ENCODE assay signal across 7 cellular contexts in genomic region chr5:97547999-97548797, GRCh38.
A peak's percentile ranks its signal among the peaks of the same experiment; 100 is the strongest.
DNase-seq lines count a peak whose midpoint lies in the region; ATAC-seq and TF ChIP-seq lines count a peak whose summit lies in the region.

No MANE protein-coding gene starts in this region.

- H3K4me3 ChIP-seq in osteoblast (ENCODE audit: insufficient read depth, low read length) (no peak overlapping the region), smooth muscle cell (no peak overlapping the region), H7 (ENCODE audit: insufficient read depth, low read depth, low read length) (no peak overlapping the region)

- H3K79me2 ChIP-seq in osteoblast (ENCODE audit: insufficient read depth, low read length) (no peaks in the 10 kb centered on the region), smooth muscle cell (ENCODE audit: low read depth) (no peaks in the 10 kb centered on the region)

- no peak for TF ChIP-seq CTCF in osteoblast (IDR thresholded peaks at IDR 0.05; ENCODE audit: extremely low read depth, low read depth, low read length)
- no peak for TF ChIP-seq CTCF in smooth muscle cell (IDR thresholded peaks at IDR 0.05; ENCODE audit: borderline replicate concordance, insufficient read depth, poor library complexity, severe bottlenecking)

- H3K4me1 ChIP-seq in osteoblast (ENCODE audit: insufficient read depth, low read length) (peaks cover 15% of the 10 kb centered on the region), smooth muscle cell (ENCODE audit: low read depth) (no peaks in the 10 kb centered on the region)

- H3K36me3 ChIP-seq in osteoblast (ENCODE audit: insufficient read depth, low read length) = no peaks in the 10 kb centered on the region
- no peaks in the 10 kb centered on the region for H3K36me3 ChIP-seq in smooth muscle cell (ENCODE audit: low read depth)
- H3K36me3 ChIP-seq in H7 (replicated peaks; ENCODE audit: control insufficient read depth, insufficient read depth, low read length) = no peaks in the 10 kb centered on the region

- WGBS in smooth muscle cell (ENCODE audit: low lambda C conversion rate) = 100% methylated on average over 1 of the region's 1 CpG

- H3K27ac ChIP-seq in osteoblast (ENCODE audit: low read depth, low read length) (no peak overlapping the region), smooth muscle cell (ENCODE audit: low read depth) (no peak overlapping the region)

- H3K9ac ChIP-seq in smooth muscle cell (ENCODE audit: low read depth) = no peak overlapping the region

- no peak overlapping the region for H3K4me2 ChIP-seq in osteoblast (ENCODE audit: insufficient read depth, low read length)
- H3K4me2 ChIP-seq in smooth muscle cell = no peak overlapping the region

- no peak overlapping the region for H2AFZ ChIP-seq in osteoblast (ENCODE audit: low read length)
- no peak overlapping the region for H2AFZ ChIP-seq in smooth muscle cell (ENCODE audit: low read depth)

- peak; percentile 85 for DNase-seq in NOMO-1 treated with DMSO at 0.1 percent for 48 hours (lab: John Stamatoyannopoulos, UW; ENCODE audit: unreplicated experiment)
- peak; percentile 22 for DNase-seq in osteoblast (ENCODE audit: insufficient read length, low spot score, missing footprints)
- no peak for DNase-seq in NCI-H1694 (lab: John Stamatoyannopoulos, UW)
- no peak for DNase-seq in smooth muscle cell (lab: John Stamatoyannopoulos, UW; ENCODE audit: unreplicated experiment)
- no peak for DNase-seq in H7

- H4K20me1 ChIP-seq in osteoblast (ENCODE audit: insufficient read depth, low read length) (no peaks in the 10 kb centered on the region), smooth muscle cell (ENCODE audit: low read depth) (no peaks in the 10 kb centered on the region)

- ATAC-seq in GM19043 (IDR thresholded peaks at IDR 0.05; ENCODE audit: low read depth, unreplicated experiment) = peak; percentile 79
- peak; percentile 79 for ATAC-seq in HG02759 (IDR thresholded peaks at IDR 0.05; ENCODE audit: unreplicated experiment)

- H3K27me3 ChIP-seq in osteoblast (ENCODE audit: insufficient read depth, low read length) (no peaks in the 10 kb centered on the region), smooth muscle cell (ENCODE audit: low read depth) (no peaks in the 10 kb centered on the region), H7 (ENCODE audit: control insufficient read depth, insufficient read depth, low read length) (no peaks in the 10 kb centered on the region)

- no peaks in the 10 kb centered on the region for H3K9me3 ChIP-seq in osteoblast (ENCODE audit: low read depth, low read length)
- H3K9me3 ChIP-seq in smooth muscle cell (replicated peaks; ENCODE audit: low read depth) = no peaks in the 10 kb centered on the region

- H3F3A ChIP-seq in smooth muscle cell (ENCODE audit: low read depth) = no peaks in the 10 kb centered on the region

Comparison
In these comparisons a context has a peak if more than half of its experiments do, and no peak if none do; other contexts are left out.
1. DNase-seq: peak in NOMO-1 treated with DMSO at 0.1 percent for 48 hours (single experiment) and osteoblast (single experiment); none in NCI-H1694 (single experiment), smooth muscle cell (single experiment) and H7 (single experiment).